Comparison of ENCODE assay signal across 8 cellular contexts in the genomic region with DNA sequence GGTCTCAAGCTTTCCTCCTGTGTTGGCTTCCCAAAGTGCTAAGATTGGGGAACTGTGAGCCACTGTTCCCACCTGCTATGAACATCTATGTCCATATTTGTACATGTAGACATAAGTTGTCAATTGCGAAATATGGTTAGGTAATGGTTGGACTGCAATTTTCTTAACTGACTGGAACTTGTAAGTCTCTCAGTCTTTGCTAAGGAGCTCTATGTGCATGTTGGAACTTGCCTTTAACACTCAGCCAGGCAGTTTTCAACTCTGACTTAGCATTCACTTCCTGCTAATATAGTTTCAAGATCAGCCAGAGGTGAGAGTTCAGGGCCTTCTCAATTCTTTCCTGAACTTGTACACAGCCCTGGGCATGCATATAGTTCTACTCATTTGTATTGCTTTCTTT. TPM values are rescaled to one million over a fixed set of nuclear protein-coding genes. Genes with fewer than 3 reads are reported as not detected.
A peak's percentile ranks its signal among the peaks of the same experiment; 100 is the strongest.
DNase-seq lines count a peak whose midpoint lies in the region; ATAC-seq and TF ChIP-seq lines count a peak whose summit lies in the region.

No MANE protein-coding gene starts in this region.

- ATAC-seq in GM18511 (IDR thresholded peaks at IDR 0.05; ENCODE audit: unreplicated experiment) (peak; percentile 36), HG02763 (IDR thresholded peaks at IDR 0.05; ENCODE audit: unreplicated experiment) (peak; percentile 40), right lobe of liver (peak in 3 of 4 donors; percentile 25 to 39 (median 31)), GM21515 (IDR thresholded peaks at IDR 0.05; ENCODE audit: unreplicated experiment) (no peak)

- no peak overlapping the region for H3K27ac ChIP-seq in right lobe of liver

- no peak for TF ChIP-seq CTCF in right lobe of liver (IDR thresholded peaks at IDR 0.05)

- TF ChIP-seq POLR2A in right lobe of liver (IDR thresholded peaks at IDR 0.05) = no peak

- H3K4me3 ChIP-seq in right lobe of liver = no peak overlapping the region

- H3K36me3 ChIP-seq in right lobe of liver = no peaks in the 10 kb centered on the region

- H3K27me3 ChIP-seq in right lobe of liver = no peaks in the 10 kb centered on the region

- no peaks in the 10 kb centered on the region for H3K9me3 ChIP-seq in right lobe of liver

- peaks cover 0 to 9% (median 0%) of the 10 kb centered on the region in 4 donors for H3K4me1 ChIP-seq in right lobe of liver

- intact Hi-C loops in right lobe of liver (cut with DNase I) = no loop called here

- DNase-seq in OCI-M1 (lab: John Stamatoyannopoulos, UW) (peak; percentile 19), right lobe of liver (no peak), iPS-NIHi7 (ENCODE audit: extremely low spot score) (no peak), hepatic stellate cell (ENCODE audit: low spot score) (no peak), T1000 (lab: John Stamatoyannopoulos, UW) (no peak)

- 100% methylated on average over 1 of the region's 1 CpG for WGBS in right lobe of liver (ENCODE audit: insufficient coverage, low coverage, low lambda C conversion rate, missing lambda C conversion rate)

RNA-seq across cellular contexts. Expression of gene EEA1, which starts 44.5 kb away (rescaled TPM):
- total RNA-seq in right lobe of liver = 10 to 100 TPM in 5 of 6 experiments, 1 to 10 TPM in 1; 8.9 to 20.3 (median 16.3) TPM
